ENCODE assay signal across 22 cellular contexts in genomic region chr16:86199871-86200700, GRCh38.
A peak's percentile ranks its signal among the peaks of the same experiment; 100 is the strongest.
DNase-seq lines count a peak whose midpoint lies in the region; ATAC-seq, FAIRE-seq and TF ChIP-seq lines count a peak whose summit lies in the region.
"Had no signal": no experiment of that assay in that cellular context is flagged by ENCODE, and none has a peak within 500 bp of the region (broad histone marks: within the 10 kb centered on the region; RNA-seq: fewer than 3 reads in every experiment).

No MANE protein-coding gene starts in this region.

- TF ChIP-seq RAD21 in A549 (conservative IDR thresholded peaks at IDR 0.05 in 1 of 2, IDR thresholded peaks at IDR 0.05 in 1 of 2) (no peak), K562 (CRISPR knock-in tag; conservative IDR thresholded peaks at IDR 0.05 in 1 of 2, IDR thresholded peaks at IDR 0.05 in 1 of 2) (no peak)

- ATAC-seq in A549 (no peak), K562 (no peak), left colon (peak; percentile 23), GM21737 (IDR thresholded peaks at IDR 0.05; ENCODE audit: unreplicated experiment) (no peak), GM21528 (IDR thresholded peaks at IDR 0.05; ENCODE audit: low FRiP score, unreplicated experiment) (no peak)
- ATAC-seq: natural killer cell; stimulated activated memory B cell treated with anti-CD40 and anti-IgM and Interleukin-4, amounts not matched to agents 10 μg/mL and 1 μg/mL and 100 μg/mL, for 72 hours; T-helper 17 cell had no signal

- no peak for TF ChIP-seq POLR2A in A549 (IDR thresholded peaks at IDR 0.05; ENCODE audit: low read length)
- no peak for TF ChIP-seq POLR2A in K562 (conservative IDR thresholded peaks at IDR 0.05)

- H3K4me1 ChIP-seq in A549, result no peaks in the 10 kb centered on the region
- H3K4me1 ChIP-seq in K562 (replicated peaks in 1 of 2; ENCODE audit: control insufficient read depth in 2 of 2, insufficient read depth in 2 of 2, low read length in 2 of 2), result no peaks in the 10 kb centered on the region
- peaks cover 35% of the 10 kb centered on the region for H3K4me1 ChIP-seq in rectal smooth muscle tissue (ENCODE audit: control insufficient read depth, insufficient read depth, low read length)
- H3K4me1 ChIP-seq in A673 (ENCODE audit: insufficient read depth, low read length, poor library complexity, severe bottlenecking), result no peaks in the 10 kb centered on the region
- H3K4me1 ChIP-seq: parathyroid adenoma, tibial artery had no signal

- TF ChIP-seq CTCF in A549 (IDR thresholded peaks at IDR 0.05), result no peak
- TF ChIP-seq CTCF in K562 (IDR thresholded peaks at IDR 0.05 in 2 of 3, conservative IDR thresholded peaks at IDR 0.05 in 1 of 3; ENCODE audit: insufficient read depth in 2 of 3, low read depth in 1 of 3, low read length in 3 of 3), result no peak
- TF ChIP-seq CTCF in A673 (conservative IDR thresholded peaks at IDR 0.05; ENCODE audit: low read depth, low read length), result no peak

- no peak for TF ChIP-seq EP300 in A549 (IDR thresholded peaks at IDR 0.05)
- TF ChIP-seq EP300 in K562 (IDR thresholded peaks at IDR 0.05; ENCODE audit: low read length), result no peak

- H3K36me3 ChIP-seq in K562 (ENCODE audit: control insufficient read depth, insufficient read depth, low read length), result no peaks in the 10 kb centered on the region
- H3K36me3 ChIP-seq in rectal smooth muscle tissue (ENCODE audit: control insufficient read depth, insufficient read depth, low read length), result no peaks in the 10 kb centered on the region
- no peaks in the 10 kb centered on the region for H3K36me3 ChIP-seq in A673 (ENCODE audit: insufficient read depth, low read length, poor library complexity, severe bottlenecking)
- H3K36me3 ChIP-seq: tibial artery had no signal

- no peaks in the 10 kb centered on the region; the same call in 1 of the 2 replicates for H4K20me1 ChIP-seq in K562 (replicated peaks; ENCODE audit: control insufficient read depth, insufficient read depth, low read length)

- H3K27me3 ChIP-seq in K562 (ENCODE audit: control insufficient read depth in 2 of 2, insufficient read depth in 2 of 2, low read length in 2 of 2) (peaks cover 61% of the 10 kb centered on the region in 2 experiments), rectal smooth muscle tissue (ENCODE audit: control insufficient read depth, insufficient read depth, low read length) (peaks cover 4% of the 10 kb centered on the region), A673 (replicated peaks; ENCODE audit: insufficient read depth, low read depth, low read length, poor library complexity) (peaks cover 84% of the 10 kb centered on the region)

- CTCF ChIA-PET in A549 (lab: Yijun Ruan, JAX), result interaction anchor here (0.6 to 1.1 kb wide), 4 partner anchors 9 to 984 kb away, joined by 3 to 4 read pairs (median 3); no protein-coding TSS in a partner anchor
- CTCF ChIA-PET in K562 (lab: Yijun Ruan, JAX; ENCODE audit: low intra/inter-chr PET ratio), result no interaction called here
- CTCF ChIA-PET in A673 (lab: Charles Lee), result no interaction called here

- in situ Hi-C loops in K562 (cut with MboI), result no loop called here

- H3K9me1 ChIP-seq in K562 (ENCODE audit: control insufficient read depth, insufficient read depth, low read length), result no peaks in the 10 kb centered on the region

- DNase-seq in A549 (ENCODE audit: low read depth in 1 of 2, low spot score in 1 of 2) (no peak), K562 (ENCODE audit: extremely low read depth in 1 of 4, low spot score in 3 of 4) (no peak), left colon (peak; percentile 45 to 73), NCI-H2196 (lab: John Stamatoyannopoulos, UW; ENCODE audit: unreplicated experiment) (no peak), A673 (ENCODE audit: low spot score) (no peak)
- DNase-seq: 8988T; activated CD4-positive, alpha-beta T cell treated with anti-CD3 and anti-CD28 coated beads, Interleukin-2, amount 50 U/mL, for 48 hours; activated effector memory CD4-positive, alpha-beta T cell treated with anti-CD3 and anti-CD28 coated beads, Interleukin-2, amount 50 U/mL, for 16 hours; COR-L47; DMS79 treated with DMSO at 0.1 percent for 48 hours; H7; immature natural killer cell; natural killer cell; NCI-H187 treated with DMSO at 0.1 percent for 48 hours; PC-9; T-helper 17 cell; tibial artery had no signal

- no peaks in the 10 kb centered on the region for H3K79me2 ChIP-seq in K562 (ENCODE audit: control insufficient read depth, insufficient read depth, low read length)
- H3K79me2 ChIP-seq: parathyroid adenoma had no signal

- no peak overlapping the region for H2AFZ ChIP-seq in K562 (ENCODE audit: low read depth, low read length)
- H2AFZ ChIP-seq: parathyroid adenoma, PC-9 had no signal

- BruUV-seq in K562 (replicated peaks; lab: Mats Ljungman, UMichigan) (no TSS peak), A673 (replicated peaks; lab: Mats Ljungman, UMichigan) (no TSS peak)

- no peak overlapping the region for H3K4me2 ChIP-seq in A549
- no peak overlapping the region for H3K4me2 ChIP-seq in K562 (ENCODE audit: insufficient read depth, low read length)
- H3K4me2 ChIP-seq: PC-9 had no signal

- no peaks in the 10 kb centered on the region for H3K9me3 ChIP-seq in A549
- H3K9me3 ChIP-seq in K562 (replicated peaks; ENCODE audit: control insufficient read depth, insufficient read depth, low read depth, low read length), result no peaks in the 10 kb centered on the region
- H3K9me3 ChIP-seq in A673 (ENCODE audit: low read depth, low read length, poor library complexity, severe bottlenecking), result no peaks in the 10 kb centered on the region
- H3K9me3 ChIP-seq: tibial artery had no signal

- no peak overlapping the region for H3K4me3 ChIP-seq in A549
- no peak overlapping the region for H3K4me3 ChIP-seq in K562
- no peak overlapping the region for H3K4me3 ChIP-seq in rectal smooth muscle tissue (ENCODE audit: low read length)
- H3K4me3 ChIP-seq in A673 (ENCODE audit: low read depth, low read length, poor library complexity, severe bottlenecking), result no peak overlapping the region
- H3K4me3 ChIP-seq: PC-9, tibial artery had no signal

- H3K27ac ChIP-seq in A549 (no peak overlapping the region), K562 (ENCODE audit: extremely low read depth, low read depth, low read length) (no peak overlapping the region), rectal smooth muscle tissue (ENCODE audit: low read depth, low read length) (peak overlapping the region; percentile 98), A673 (ENCODE audit: low read depth, low read length, poor library complexity, severe bottlenecking) (no peak overlapping the region)
- H3K27ac ChIP-seq: parathyroid adenoma, PC-9, tibial artery had no signal

- WGBS in A549 (ENCODE audit: missing lambda C conversion rate), result 44% methylated on average over 28 of the region's 28 CpGs
- WGBS in K562 (ENCODE audit: insufficient coverage, low coverage, missing lambda C conversion rate), result 1% methylated on average over 28 of the region's 28 CpGs

- H3K9ac ChIP-seq in K562 (ENCODE audit: insufficient read depth in 1 of 2, low read depth in 2 of 2, low read length in 2 of 2) (no peak overlapping the region), rectal smooth muscle tissue (ENCODE audit: low read length) (no peak overlapping the region)
- H3K9ac ChIP-seq: parathyroid adenoma had no signal

- FAIRE-seq in A549 (lab: Jason Lieb, UNC), result no peak
- FAIRE-seq in K562 (lab: Jason Lieb, UNC), result no peak

- intact Hi-C loops in K562 (cut with micrococcal nuclease) (no loop called here), left colon (cut with DNase I, micrococcal nuclease) (loop anchor here in 1 of 2 donors (5.0 kb wide), 1 partner anchor 312 kb away; the partner anchor contains the start of gene FOXF1), A673 (cut with micrococcal nuclease; ENCODE audit: unreplicated experiment) (no loop called here)

- POLR2A ChIA-PET in A549 (lab: Yijun Ruan, JAX) (no interaction called here), K562 (lab: Yijun Ruan, JAX) (no interaction called here), A673 (lab: Charles Lee; ENCODE audit: low non-redundant PET) (no interaction called here)

TF ChIP-seq in A549, 52 proteins besides CTCF, POLR2A, EP300 and RAD21 (continues in another document):
- no peak for TF ChIP-seq FOXS1 (CRISPR knock-in tag; IDR thresholded peaks at IDR 0.05)
- no peak for TF ChIP-seq ATOH8 (CRISPR knock-in tag; IDR thresholded peaks at IDR 0.05; ENCODE audit: low read depth)
- no peak for TF ChIP-seq NFE2L2 (conservative IDR thresholded peaks at IDR 0.05; ENCODE audit: low read length)

TF ChIP-seq in K562, 482 proteins besides CTCF, POLR2A, EP300 and RAD21:
- TF ChIP-seq ILK (tag; IDR thresholded peaks at IDR 0.05; ENCODE audit: borderline replicate concordance, low read depth), result no peak
- TF ChIP-seq PRMT5 (CRISPR knock-in tag; IDR thresholded peaks at IDR 0.05), result no peak
- no peak for TF ChIP-seq HNRNPH1 (optimal IDR thresholded peaks at IDR 0.05; ENCODE audit: low read depth, low read length)
- TF ChIP-seq ZNF79 (CRISPR knock-in tag; IDR thresholded peaks at IDR 0.05; ENCODE audit: low read depth), result no peak
- peak; percentile 77; the same call in 1 of the 2 replicates for TF ChIP-seq EZH2 (IDR thresholded peaks at IDR 0.05; ENCODE audit: borderline replicate concordance, low read depth, low read length)
- TF ChIP-seq PHF8 (IDR thresholded peaks at IDR 0.05; ENCODE audit: borderline replicate concordance, low read length), result no peak

Comparison
In these comparisons a context has a peak if more than half of its experiments do, and no peak if none do; other contexts are left out.
1. DNase-seq: peak in left colon (2 of 2); none in A549 (0 of 2), K562 (0 of 4), NCI-H2196 (single experiment) and A673 (single experiment).
2. Of the 35 proteins assayed by ChIP-seq in both K562 and A549: peak only in K562: none; only in A549: CBX8; in both: none; in neither: 34.